ENCODE assay signal across 8 cellular contexts in genomic region chr10:124736491-124737136, GRCh38. TPM values are rescaled to one million over a fixed set of nuclear protein-coding genes. Genes with fewer than 3 reads are reported as not detected.
DNase-seq lines count a peak whose midpoint lies in the region; ATAC-seq and TF ChIP-seq lines count a peak whose summit lies in the region.

No MANE protein-coding gene starts in this region.

- H3K27me3 ChIP-seq in aorta (ENCODE audit: control insufficient read depth in 1 of 2, insufficient read depth in 2 of 2, low read length in 1 of 2) (no peaks in the 10 kb centered on the region), BE2C (no peaks in the 10 kb centered on the region)

- TF ChIP-seq CTCF in epithelial cell of esophagus (IDR thresholded peaks at IDR 0.05; ENCODE audit: insufficient read depth, low read depth, low read length, missing control alignments): no peak
- TF ChIP-seq CTCF in BE2C (IDR thresholded peaks at IDR 0.05; ENCODE audit: low read depth, low read length): no peak

- H3K4me1 ChIP-seq in aorta (ENCODE audit: control insufficient read depth in 1 of 2, insufficient read depth in 2 of 2, low read length in 2 of 2): peaks cover 0 to 2% of the 10 kb centered on the region in 2 donors
- peaks cover 12% of the 10 kb centered on the region for H3K4me1 ChIP-seq in BE2C

- H3K4me3 ChIP-seq in epithelial cell of esophagus (ENCODE audit: low read length) (no peak overlapping the region), aorta (ENCODE audit: low read length in 2 of 2) (no peak overlapping the region), BE2C (ENCODE audit: low read depth, low read length) (no peak overlapping the region)

- peak; percentile 63 for DNase-seq in activated effector memory CD4-positive, alpha-beta T cell treated with anti-CD3 and anti-CD28 coated beads, Interleukin-2, amount 50 U/mL, for 16 hours
- no peak for DNase-seq in activated effector memory CD4-positive, alpha-beta T cell treated with Interleukin-2 at 50 U/mL for 16 hours
- DNase-seq in epithelial cell of esophagus (ENCODE audit: low read depth): peak; percentile 62
- DNase-seq in mucosa of gallbladder (ENCODE audit: low spot score): peak; percentile 80
- peak; percentile 88 for DNase-seq in aorta
- no peak for DNase-seq in BE2C
- no peak for DNase-seq in Kasumi-1 (lab: John Stamatoyannopoulos, UW)

- 10 to 13% methylated on average over 11 of the region's 11 CpGs for WGBS in aorta, 2 donors

- peak overlapping the region in 1 of 2 donors; percentile 13 for H3K27ac ChIP-seq in aorta (ENCODE audit: low read depth in 1 of 2, low read length in 2 of 2)

- H3K9me3 ChIP-seq in aorta (ENCODE audit: control insufficient read depth, low read length) (no peaks in the 10 kb centered on the region), BE2C (no peaks in the 10 kb centered on the region)

- no peaks in the 10 kb centered on the region for H3K36me3 ChIP-seq in aorta (ENCODE audit: control insufficient read depth in 1 of 2, insufficient read depth in 2 of 2, low read length in 1 of 2)
- H3K36me3 ChIP-seq in BE2C: peaks cover 7% of the 10 kb centered on the region

- ATAC-seq in aorta (ENCODE audit: low FRiP score) (peak; percentile 65), GM21390 (IDR thresholded peaks at IDR 0.05; ENCODE audit: unreplicated experiment) (no peak)

- intact Hi-C loops in aorta (cut with DNase I): loop anchor here in 1 of 2 donors (5.0 kb wide), 1 partner anchor 89 kb away; no protein-coding TSS in a partner anchor

RNA-seq across cellular contexts. Expression of gene FAM53B, which starts 7.6 kb away (rescaled TPM):
- total RNA-seq in mucosa of gallbladder: 27.1 TPM
- 10 to 100 TPM; 13.4 to 20.6 TPM for total RNA-seq in aorta
- 1 to 10 TPM; 5.1 to 5.9 TPM for polyA plus RNA-seq in aorta
- 22.9 TPM for polyA plus RNA-seq in BE2C (2012; ENCODE audit: insufficient read depth, insufficient read length, low read depth)

RNA-seq across cellular contexts. Expression of gene EEF1AKMT2, which starts 55.1 kb away (rescaled TPM):
- total RNA-seq in mucosa of gallbladder: 12.2 TPM
- 10 to 100 TPM; 14.7 to 21.2 TPM for total RNA-seq in aorta
- polyA plus RNA-seq in aorta: 10 to 100 TPM in 1 of 2 donors, 1 to 10 TPM in 1; 9.6 to 11.1 TPM
- 9.7 TPM for polyA plus RNA-seq in BE2C (2012; ENCODE audit: insufficient read depth, insufficient read length, low read depth)

Comparison
In these comparisons a context has a peak if more than half of its experiments do, and no peak if none do; other contexts are left out.
1. DNase-seq: peak in activated effector memory CD4-positive, alpha-beta T cell treated with anti-CD3 and anti-CD28 coated beads, Interleukin-2, amount 50 U/mL, for 16 hours (single experiment), epithelial cell of esophagus (single experiment), mucosa of gallbladder (single experiment) and aorta (2 of 2); none in activated effector memory CD4-positive, alpha-beta T cell treated with Interleukin-2 at 50 U/mL for 16 hours (single experiment), BE2C (single experiment) and Kasumi-1 (0 of 2).